11 cellular contexts compared by ENCODE assay signal in genomic region chr1:151062738-151063371, GRCh38. TPM values are rescaled to one million over a fixed set of nuclear protein-coding genes. Genes with fewer than 3 reads are reported as not detected.
DNase-seq lines count a peak whose midpoint lies in the region; ATAC-seq and TF ChIP-seq lines count a peak whose summit lies in the region.
"Had no signal": no experiment of that assay in that cellular context is flagged by ENCODE, and none has a peak within 500 bp of the region (broad histone marks: within the 10 kb centered on the region; RNA-seq: fewer than 3 reads in every experiment).

No MANE protein-coding gene starts in this region.

- no peaks in the 10 kb centered on the region for H3K9me3 Mint-ChIP-seq in WTC11
- no peaks in the 10 kb centered on the region for H3K9me3 Mint-ChIP-seq in stimulated activated naive CD8-positive, alpha-beta T cell treated with anti-CD3 and anti-CD28 coated beads, Interleukin-15, amount 100 ng/mL, for 72 hours
- H3K9me3 Mint-ChIP-seq: stimulated activated naive B cell treated with anti-CD40 and anti-IgM and Interleukin-4, amounts not matched to agents 10 μg/mL and 1 μg/mL and 100 μg/mL, for 72 hours had no signal

- no peaks in the 10 kb centered on the region for H4K20me1 ChIP-seq in hepatocyte (ENCODE audit: insufficient read depth, poor library complexity, severe bottlenecking)

- TF ChIP-seq CTCF in left ventricle myocardium inferior (IDR thresholded peaks at IDR 0.05; ENCODE audit: borderline replicate concordance) (no peak), WTC11 (IDR thresholded peaks at IDR 0.05) (no peak), hepatocyte (IDR thresholded peaks at IDR 0.05; ENCODE audit: poor library complexity) (no peak), tibial artery (IDR thresholded peaks at IDR 0.05) (no peak)

- POLR2A ChIA-PET in WTC11 (lab: Charles Lee): interaction anchor here (0.6 to 1.7 kb wide), 2 partner anchors 9 to 18 kb away, joined by 5 to 7 read pairs; no protein-coding TSS in a partner anchor

- no peaks in the 10 kb centered on the region for H3K27me3 ChIP-seq in left ventricle myocardium inferior (ENCODE audit: low read depth)
- H3K27me3 ChIP-seq in hepatocyte: no peaks in the 10 kb centered on the region
- no peaks in the 10 kb centered on the region for H3K27me3 ChIP-seq in tibial artery

- no peak for DNase-seq in left ventricle myocardium inferior
- DNase-seq in Right ventricle myocardium superior: no peak
- no peak for DNase-seq in WTC11 (ENCODE audit: low spot score)
- DNase-seq in hepatocyte (ENCODE audit: low spot score): peak; percentile 75
- no peak for DNase-seq in stimulated activated naive CD8-positive, alpha-beta T cell treated with anti-CD3 and anti-CD28 coated beads, Interleukin-15, amount 100 ng/mL, for 72 hours
- DNase-seq in tibial artery: no peak
- no peak for DNase-seq in HT-29 (ENCODE audit: low spot score)
- DNase-seq in stimulated activated naive CD8-positive, alpha-beta T cell treated with anti-CD3 and anti-CD28 coated beads, Interleukin-15, Interleukin-2, amounts not matched to agents 100 U/mL and 50 U/mL, for 24 hours: no peak
- DNase-seq: activated naive CD4-positive, alpha-beta T cell treated with Interleukin-2 at 50 U/mL for 16 hours; CD4-positive, alpha-beta memory T cell; stimulated activated naive B cell treated with anti-CD40 and anti-IgM and Interleukin-4, amounts not matched to agents 10 μg/mL and 1 μg/mL and 100 μg/mL, for 72 hours had no signal

- WGBS in hepatocyte (ENCODE audit: low lambda C conversion rate, missing lambda C conversion rate): 22% methylated on average over 3 of the region's 3 CpGs

- CTCF ChIA-PET in WTC11 (lab: Charles Lee): interaction anchor here (1.0 to 6.5 kb wide), 4 partner anchors 9 to 38 kb away, joined by 3 to 43 read pairs (median 22); partner anchors contain the start of genes C1orf56 and GABPB2

- H3K4me3 ChIP-seq in left ventricle myocardium inferior (no peak overlapping the region), hepatocyte (no peak overlapping the region), tibial artery (no peak overlapping the region)

- H2AFZ ChIP-seq in hepatocyte: no peak overlapping the region

- intact Hi-C loops in left ventricle myocardium inferior (cut with micrococcal nuclease): loop anchor here (10.0 kb wide), 1 partner anchor 58 kb away; the partner anchor contains the start of genes MINDY1 and PRUNE1
- intact Hi-C loops in Right ventricle myocardium superior (cut with DNase I): no loop called here
- intact Hi-C loops in tibial artery (cut with DNase I; ENCODE audit: low total_unique reads): no loop called here

- H3K36me3 Mint-ChIP-seq in WTC11: peaks cover 19% of the 10 kb centered on the region

- no peak for ATAC-seq in Right ventricle myocardium superior (ENCODE audit: poor library complexity)
- ATAC-seq in WTC11: no peak
- ATAC-seq in stimulated activated naive CD8-positive, alpha-beta T cell treated with anti-CD3 and anti-CD28 coated beads, Interleukin-15, amount 100 ng/mL, for 72 hours: no peak
- ATAC-seq in stimulated activated naive CD8-positive, alpha-beta T cell treated with anti-CD3 and anti-CD28 coated beads, Interleukin-15, Interleukin-2, amounts not matched to agents 100 U/mL and 50 U/mL, for 24 hours: no peak
- ATAC-seq: stimulated activated naive B cell treated with anti-CD40 and anti-IgM and Interleukin-4, amounts not matched to agents 10 μg/mL and 1 μg/mL and 100 μg/mL, for 72 hours had no signal

- no peaks in the 10 kb centered on the region for H3K9me2 ChIP-seq in hepatocyte (replicated peaks; ENCODE audit: insufficient read depth)

- H3K4me1 ChIP-seq in left ventricle myocardium inferior (peaks cover 28% of the 10 kb centered on the region), hepatocyte (ENCODE audit: insufficient read depth) (peaks cover 16% of the 10 kb centered on the region), tibial artery (peaks cover 0 to 16% (median 6%) of the 10 kb centered on the region in 4 donors)

- H3K4me3 Mint-ChIP-seq in WTC11: no peak overlapping the region
- H3K4me3 Mint-ChIP-seq in stimulated activated naive CD8-positive, alpha-beta T cell treated with anti-CD3 and anti-CD28 coated beads, Interleukin-15, amount 100 ng/mL, for 72 hours: peak overlapping the region in 1 of 2 donors; percentile 10
- H3K4me3 Mint-ChIP-seq: stimulated activated naive B cell treated with anti-CD40 and anti-IgM and Interleukin-4, amounts not matched to agents 10 μg/mL and 1 μg/mL and 100 μg/mL, for 72 hours had no signal

- H3K27me3 Mint-ChIP-seq in WTC11 (ENCODE audit: low read depth): no peaks in the 10 kb centered on the region
- H3K27me3 Mint-ChIP-seq in stimulated activated naive CD8-positive, alpha-beta T cell treated with anti-CD3 and anti-CD28 coated beads, Interleukin-15, amount 100 ng/mL, for 72 hours: no peaks in the 10 kb centered on the region
- H3K27me3 Mint-ChIP-seq: CD4-positive, alpha-beta memory T cell; stimulated activated naive B cell treated with anti-CD40 and anti-IgM and Interleukin-4, amounts not matched to agents 10 μg/mL and 1 μg/mL and 100 μg/mL, for 72 hours had no signal

- peak overlapping the region; percentile 2 for H3K27ac ChIP-seq in left ventricle myocardium inferior (replicated peaks)
- peak overlapping the region; percentile 100 for H3K27ac ChIP-seq in hepatocyte
- no peak overlapping the region for H3K27ac ChIP-seq in tibial artery

- H3K4me1 Mint-ChIP-seq in WTC11: peaks cover 35% of the 10 kb centered on the region
- H3K4me1 Mint-ChIP-seq in stimulated activated naive CD8-positive, alpha-beta T cell treated with anti-CD3 and anti-CD28 coated beads, Interleukin-15, amount 100 ng/mL, for 72 hours: peaks cover 48% of the 10 kb centered on the region

- peaks cover 93% of the 10 kb centered on the region for H3K79me2 ChIP-seq in hepatocyte

- no peaks in the 10 kb centered on the region for H3K9me3 ChIP-seq in left ventricle myocardium inferior (replicated peaks)
- H3K9me3 ChIP-seq in hepatocyte (ENCODE audit: low read depth): no peaks in the 10 kb centered on the region
- no peaks in the 10 kb centered on the region for H3K9me3 ChIP-seq in tibial artery

- H3K27ac Mint-ChIP-seq in WTC11: peak overlapping the region; percentile 46; the same call in 1 of the 2 replicates
- no peak overlapping the region for H3K27ac Mint-ChIP-seq in stimulated activated naive CD8-positive, alpha-beta T cell treated with anti-CD3 and anti-CD28 coated beads, Interleukin-15, amount 100 ng/mL, for 72 hours
- H3K27ac Mint-ChIP-seq: stimulated activated naive B cell treated with anti-CD40 and anti-IgM and Interleukin-4, amounts not matched to agents 10 μg/mL and 1 μg/mL and 100 μg/mL, for 72 hours had no signal

- H3K4me2 ChIP-seq in hepatocyte: peak overlapping the region; percentile 96

- H3K36me3 ChIP-seq in left ventricle myocardium inferior (no peaks in the 10 kb centered on the region), hepatocyte (replicated peaks; ENCODE audit: insufficient read depth, low read depth) (no peaks in the 10 kb centered on the region), tibial artery (no peaks in the 10 kb centered on the region)

TF ChIP-seq in WTC11, 78 proteins besides CTCF, POLR2A, EP300 and RAD21 (continues in another document):
- TF ChIP-seq HMGXB4 (CRISPR knock-in tag; IDR thresholded peaks at IDR 0.05): no peak

RNA-seq across cellular contexts. Expression of gene MLLT11, which starts 2.7 kb away (rescaled TPM):
- total RNA-seq in left ventricle myocardium inferior: 34.1 TPM
- 2.9 TPM for total RNA-seq in Right ventricle myocardium superior
- total RNA-seq in WTC11 (2021): 12.7 to 16.4 TPM (median 13.6 TPM) in 3 replicates
- total RNA-seq in hepatocyte: 16.8 and 16.9 TPM in 2 replicates
- polyA plus RNA-seq in hepatocyte: 34.3 and 37.6 TPM in 2 replicates
- total RNA-seq in HT-29 (2014; rRNA removed; shearing (Covaris generic)): 0.73 and 1.5 TPM in 2 replicates

RNA-seq across cellular contexts. Expression of gene CDC42SE1, which starts 3.4 kb away (rescaled TPM):
- 24.8 TPM for total RNA-seq in left ventricle myocardium inferior
- 24.3 TPM for total RNA-seq in Right ventricle myocardium superior
- 72.8 to 76.3 TPM (median 75.5 TPM) in 3 replicates for total RNA-seq in WTC11 (2021)
- total RNA-seq in hepatocyte: 49.4 and 60.2 TPM in 2 replicates
- 19.0 and 21.2 TPM in 2 replicates for polyA plus RNA-seq in hepatocyte
- total RNA-seq in HT-29 (2014; rRNA removed; shearing (Covaris generic)): 35.2 and 35.7 TPM in 2 replicates

RNA-seq across cellular contexts. Expression of gene GABPB2, which starts 7.7 kb away (rescaled TPM):
- 12.2 TPM for total RNA-seq in left ventricle myocardium inferior
- 9.5 TPM for total RNA-seq in Right ventricle myocardium superior
- total RNA-seq in WTC11 (2021): 1.4 to 3.3 TPM (median 1.7 TPM) in 3 replicates
- 9.9 and 12.9 TPM in 2 replicates for total RNA-seq in hepatocyte
- polyA plus RNA-seq in hepatocyte: 0.98 and 4.1 TPM in 2 replicates
- 4.6 and 6.1 TPM in 2 replicates for total RNA-seq in HT-29 (2014; rRNA removed; shearing (Covaris generic))

RNA-seq across cellular contexts. Expression of gene C1orf56, which starts 15.3 kb away (rescaled TPM):
- total RNA-seq in left ventricle myocardium inferior: 7.1 TPM
- total RNA-seq in Right ventricle myocardium superior: 7.3 TPM
- 2.9 to 5.4 TPM (median 3.6 TPM) in 3 replicates for total RNA-seq in WTC11 (2021)
- 2.9 and 3.2 TPM in 2 replicates for total RNA-seq in hepatocyte
- 8.3 and 11.4 TPM in 2 replicates for polyA plus RNA-seq in hepatocyte
- 2.4 and 3.1 TPM in 2 replicates for total RNA-seq in HT-29 (2014; rRNA removed; shearing (Covaris generic))

RNA-seq across cellular contexts. Expression of gene BNIPL, which starts 26.5 kb away (rescaled TPM):
- total RNA-seq in left ventricle myocardium inferior: 0.47 TPM
- total RNA-seq in Right ventricle myocardium superior: 0.43 TPM
- total RNA-seq in WTC11 (2021): 2.5 to 4.0 TPM (median 3.8 TPM) in 3 replicates
- total RNA-seq in hepatocyte: 2.7 and 3.8 TPM in 2 replicates
- 1.1 and 3.0 TPM in 2 replicates for polyA plus RNA-seq in hepatocyte
- total RNA-seq in HT-29 (2014; rRNA removed; shearing (Covaris generic)): 0.18 and 0.28 TPM in 2 replicates
- polyA plus RNA-seq: CD4-positive, alpha-beta memory T cell had no signal

Comparison
In these comparisons a context has a peak if more than half of its experiments do, and no peak if none do; other contexts are left out.
1. H3K27ac ChIP-seq: peak in left ventricle myocardium inferior (single experiment) and hepatocyte (single experiment); none in tibial artery (0 of 2).